Comparison of ENCODE assay signal across 1 cellular context in genomic region chr12:79690156-79690605, GRCh38.
TF ChIP-seq lines count a peak whose summit lies in the region.

No MANE protein-coding gene starts in this region.

TF ChIP-seq in HepG2, 621 proteins besides CTCF, POLR2A, EP300 and RAD21 (continued from another document):
- TF ChIP-seq ZNF639 (CRISPR knock-in tag; conservative IDR thresholded peaks at IDR 0.05) (no peak), ZBTB20 (CRISPR knock-in tag; IDR thresholded peaks at IDR 0.05; ENCODE audit: borderline replicate concordance, low read depth) (0 out of 2 replicates have a peak, but pooled peaks have one; percentile 56), AGO2 (optimal IDR thresholded peaks at IDR 0.05; ENCODE audit: low read depth, low read length) (peak; percentile 62), ZNF329 (CRISPR knock-in tag; IDR thresholded peaks at IDR 0.05; ENCODE audit: low read depth) (0 out of 2 replicates have a peak, but pooled peaks have one; percentile 3), ATF7-NPFF (CRISPR knock-in tag; IDR thresholded peaks at IDR 0.05; ENCODE audit: low read depth) (peak; percentile 7; the same call in 1 of the 2 replicates), DZIP1 (CRISPR knock-in tag; IDR thresholded peaks at IDR 0.05) (0 out of 2 replicates have a peak, but pooled peaks have one; percentile 28), SPEN (CRISPR knock-in tag; IDR thresholded peaks at IDR 0.05; ENCODE audit: low read depth) (0 out of 2 replicates have a peak, but pooled peaks have one; percentile 40), RFX5 (IDR thresholded peaks at IDR 0.05; ENCODE audit: low read depth, low read length) (no peak), POLR2G (IDR thresholded peaks at IDR 0.05; ENCODE audit: low read depth, low read length) (peak; percentile 59), ZNF777 (CRISPR knock-in tag; IDR thresholded peaks at IDR 0.05) (peak; percentile 54; the same call in 1 of the 2 replicates), THAP8 (CRISPR knock-in tag; IDR thresholded peaks at IDR 0.05; ENCODE audit: borderline replicate concordance) (0 out of 2 replicates have a peak, but pooled peaks have one; percentile 15), BHLHE40 (IDR thresholded peaks at IDR 0.05; ENCODE audit: low read length) (no peak), NR3C1 (CRISPR knock-in tag; IDR thresholded peaks at IDR 0.05) (no peak), ZBTB7B (CRISPR knock-in tag; IDR thresholded peaks at IDR 0.05) (0 out of 2 replicates have a peak, but pooled peaks have one; percentile 85), YY1 (IDR thresholded peaks at IDR 0.05; ENCODE audit: insufficient read depth, insufficient replicate concordance, low read depth, low read length) (peak; percentile 56), MIER2 (CRISPR knock-in tag; IDR thresholded peaks at IDR 0.05) (no peak), ZNF781 (CRISPR knock-in tag; IDR thresholded peaks at IDR 0.05; ENCODE audit: borderline replicate concordance, not compliant biosample characterization) (peak; percentile 24), ZNF605 (CRISPR knock-in tag; IDR thresholded peaks at IDR 0.05) (0 out of 2 replicates have a peak, but pooled peaks have one; percentile 14), ZNF350 (CRISPR knock-in tag; IDR thresholded peaks at IDR 0.05; ENCODE audit: borderline replicate concordance, low read depth) (0 out of 2 replicates have a peak, but pooled peaks have one; percentile 16), ZNF333 (CRISPR knock-in tag; IDR thresholded peaks at IDR 0.05; ENCODE audit: borderline replicate concordance) (no peak), RBFOX2 (IDR thresholded peaks at IDR 0.05; ENCODE audit: low read depth, low read length) (peak; percentile 78), ZNF687 (CRISPR knock-in tag; IDR thresholded peaks at IDR 0.05) (peak; percentile 10; the same call in 1 of the 2 replicates)
TF ChIP-seq in HepG2: peak in this region for 52.
